21 cellular contexts compared by ENCODE assay signal in genomic region chr13:32456591-32456990, GRCh38. TPM values are rescaled to one million over a fixed set of nuclear protein-coding genes. Genes with fewer than 3 reads are reported as not detected.
DNase-seq lines count a peak whose midpoint lies in the region; ATAC-seq, FAIRE-seq and TF ChIP-seq lines count a peak whose summit lies in the region.
"Had no signal": no experiment of that assay in that cellular context is flagged by ENCODE, and none has a peak within 500 bp of the region (broad histone marks: within the 10 kb centered on the region; RNA-seq: fewer than 3 reads in every experiment).

No MANE protein-coding gene starts in this region.

- H3K27me3 ChIP-seq in HepG2 (ENCODE audit: control insufficient read depth in 1 of 2, insufficient read depth in 2 of 2, low read length in 2 of 2): no peaks in the 10 kb centered on the region
- H3K27me3 ChIP-seq in right lobe of liver: no peaks in the 10 kb centered on the region
- no peaks in the 10 kb centered on the region for H3K27me3 ChIP-seq in K562 (ENCODE audit: control insufficient read depth in 2 of 2, insufficient read depth in 2 of 2, low read length in 2 of 2)
- no peaks in the 10 kb centered on the region for H3K27me3 ChIP-seq in CD4-positive, alpha-beta T cell (ENCODE audit: control insufficient read depth, insufficient read depth, low read length)
- H3K27me3 ChIP-seq: BE2C, BLaER1 had no signal

- H3K27me3 Mint-ChIP-seq in CD4-positive, alpha-beta T cell: no peaks in the 10 kb centered on the region
- H3K27me3 Mint-ChIP-seq: CD4-positive, CD25-positive, alpha-beta regulatory T cell had no signal

- whole genome bisulfite sequencing in HepG2 (ENCODE audit: low lambda C conversion rate): 92% methylated on average over 2 of the region's 2 CpGs
- 93% methylated on average over 2 of the region's 2 CpGs for WGBS in right lobe of liver (ENCODE audit: insufficient coverage, low coverage, low lambda C conversion rate, missing lambda C conversion rate)
- 77% methylated on average over 2 of the region's 2 CpGs for WGBS in K562 (ENCODE audit: insufficient coverage, low coverage, missing lambda C conversion rate)

- POLR2A ChIA-PET in HepG2 (lab: Yijun Ruan, JAX): no interaction called here
- POLR2A ChIA-PET in K562 (lab: Yijun Ruan, JAX): no interaction called here
- POLR2A ChIA-PET in CD4-positive, alpha-beta T cell (lab: Charles Lee): no interaction called here

- no peak for ATAC-seq in HepG2
- ATAC-seq in right lobe of liver: no peak
- ATAC-seq in K562: no peak
- ATAC-seq in CD4-positive, alpha-beta T cell (ENCODE audit: poor library complexity): no peak
- ATAC-seq: CD8-positive, alpha-beta T cell had no signal

- H2AFZ ChIP-seq in HepG2 (ENCODE audit: low read length) (no peak overlapping the region), K562 (ENCODE audit: low read depth, low read length) (no peak overlapping the region)

- BruUV-seq in HepG2 (replicated peaks; lab: Mats Ljungman, UMichigan) (no TSS peak), K562 (replicated peaks; lab: Mats Ljungman, UMichigan) (no TSS peak)

- H3K9ac ChIP-seq in HepG2 (ENCODE audit: insufficient read depth, low read depth, low read length) (no peak overlapping the region), K562 (ENCODE audit: insufficient read depth in 1 of 2, low read depth in 2 of 2, low read length in 2 of 2) (no peak overlapping the region)
- H3K9ac ChIP-seq: BLaER1 had no signal

- peaks cover 77% of the 10 kb centered on the region for H3K36me3 Mint-ChIP-seq in CD4-positive, alpha-beta T cell (ENCODE audit: low read depth)

- no peak overlapping the region for H3K27ac ChIP-seq in HepG2 (ENCODE audit: extremely low read length, insufficient read depth, low read length)
- H3K27ac ChIP-seq in right lobe of liver: no peak overlapping the region
- no peak overlapping the region for H3K27ac ChIP-seq in K562 (ENCODE audit: extremely low read depth, low read depth, low read length)
- no peak overlapping the region for H3K27ac ChIP-seq in CD4-positive, alpha-beta T cell (ENCODE audit: low read depth, low read length)
- H3K27ac ChIP-seq: BLaER1 had no signal

- in situ Hi-C loops in HepG2 (cut with HindIII; ENCODE audit: extremely low pct_ligation_motif_present, low pct_unique_long_range_greater_than_20kb): no loop called here
- in situ Hi-C loops in K562 (cut with MboI): no loop called here

- no peak overlapping the region for H3K4me3 Mint-ChIP-seq in CD4-positive, alpha-beta T cell
- H3K4me3 Mint-ChIP-seq: CD14-positive monocyte; CD4-positive, CD25-positive, alpha-beta regulatory T cell; CD8-positive, alpha-beta T cell had no signal

- no peak overlapping the region for H3K27ac Mint-ChIP-seq in CD4-positive, alpha-beta T cell
- H3K27ac Mint-ChIP-seq: CD8-positive, alpha-beta T cell had no signal

- DNase-seq in HepG2 (ENCODE audit: low spot score) (no peak), right lobe of liver (no peak), K562 (ENCODE audit: extremely low read depth in 1 of 4, low spot score in 3 of 4) (no peak), NCI-H524 treated with DMSO at 0.1 percent for 48 hours (lab: John Stamatoyannopoulos, UW) (no peak)
- DNase-seq in CD4-positive, alpha-beta T cell: no peak
- DNase-seq: 8988T; ACHN; BE2C; C1 segment of cervical spinal cord; Caco-2; Calu3; CD4-positive, CD25-positive, alpha-beta regulatory T cell; CD8-positive, alpha-beta T cell; DMS79 treated with DMSO at 0.1 percent for 48 hours; GF-D8 had no signal

- H3K4me1 ChIP-seq in HepG2 (ENCODE audit: insufficient read depth, low read length) (peaks cover 42% of the 10 kb centered on the region), right lobe of liver (peaks cover 0 to 8% (median 0%) of the 10 kb centered on the region in 4 donors), K562 (replicated peaks in 1 of 2; ENCODE audit: control insufficient read depth in 2 of 2, insufficient read depth in 2 of 2, low read length in 2 of 2) (no peaks in the 10 kb centered on the region; a peak in 1 of 5 replicates)
- H3K4me1 ChIP-seq: BE2C, BLaER1, Caco-2 had no signal

- intact Hi-C loops in HepG2 (cut with micrococcal nuclease; ENCODE audit: unreplicated experiment) (no loop called here), right lobe of liver (cut with DNase I) (no loop called here), K562 (cut with micrococcal nuclease) (no loop called here)
- intact Hi-C loops in CD4-positive, alpha-beta T cell (cut with DNase I, micrococcal nuclease): no loop called here

- no peak overlapping the region for H3K4me2 ChIP-seq in HepG2 (ENCODE audit: low read depth, low read length)
- no peak overlapping the region for H3K4me2 ChIP-seq in K562 (ENCODE audit: insufficient read depth, low read length)
- H3K4me2 ChIP-seq: BLaER1 had no signal

- peaks cover 6% of the 10 kb centered on the region for H3K4me1 Mint-ChIP-seq in CD4-positive, alpha-beta T cell (ENCODE audit: low read depth)

- H3K9me1 ChIP-seq in K562 (ENCODE audit: control insufficient read depth, insufficient read depth, low read length): no peaks in the 10 kb centered on the region

- no peak for TF ChIP-seq CTCF in HepG2 (CRISPR knock-in tag; IDR thresholded peaks at IDR 0.05)
- TF ChIP-seq CTCF in right lobe of liver (IDR thresholded peaks at IDR 0.05): no peak
- no peak for TF ChIP-seq CTCF in K562 (IDR thresholded peaks at IDR 0.05 in 2 of 3, conservative IDR thresholded peaks at IDR 0.05 in 1 of 3; ENCODE audit: insufficient read depth in 2 of 3, low read depth in 1 of 3, low read length in 3 of 3)
- no peak for TF ChIP-seq CTCF in CD4-positive, alpha-beta T cell (IDR thresholded peaks at IDR 0.05)

- TF ChIP-seq POLR2A in HepG2 (IDR thresholded peaks at IDR 0.05; ENCODE audit: insufficient read depth in 1 of 2, low read depth in 2 of 2, low read length in 2 of 2) (no peak), right lobe of liver (IDR thresholded peaks at IDR 0.05) (no peak), K562 (conservative IDR thresholded peaks at IDR 0.05) (no peak)

- TF ChIP-seq RAD21 in HepG2 (CRISPR knock-in tag; IDR thresholded peaks at IDR 0.05) (no peak), K562 (CRISPR knock-in tag; conservative IDR thresholded peaks at IDR 0.05 in 1 of 2, IDR thresholded peaks at IDR 0.05 in 1 of 2) (no peak)

- H4K20me1 ChIP-seq in HepG2 (ENCODE audit: insufficient read depth, low read length): no peaks in the 10 kb centered on the region
- H4K20me1 ChIP-seq in K562 (replicated peaks; ENCODE audit: control insufficient read depth, insufficient read depth, low read length): no peaks in the 10 kb centered on the region
- H4K20me1 ChIP-seq: BLaER1 had no signal

- TF ChIP-seq EP300 in HepG2 (IDR thresholded peaks at IDR 0.05; ENCODE audit: low read depth in 2 of 2, low read length in 2 of 2) (no peak), HepG2 (CRISPR knock-in tag; IDR thresholded peaks at IDR 0.05; ENCODE audit: borderline replicate concordance) (no peak), K562 (IDR thresholded peaks at IDR 0.05; ENCODE audit: low read length) (no peak)

- H3K79me2 ChIP-seq in HepG2 (ENCODE audit: insufficient read depth, low read length) (no peaks in the 10 kb centered on the region), K562 (ENCODE audit: control insufficient read depth, insufficient read depth, low read length) (no peaks in the 10 kb centered on the region)

- CTCF ChIA-PET in HepG2 (lab: Yijun Ruan, JAX; ENCODE audit: low intra/inter-chr PET ratio, low total read pairs): no interaction called here
- CTCF ChIA-PET in K562 (lab: Yijun Ruan, JAX; ENCODE audit: low intra/inter-chr PET ratio): no interaction called here
- CTCF ChIA-PET in CD4-positive, alpha-beta T cell (lab: Charles Lee): no interaction called here

- FAIRE-seq in HepG2 (lab: Jason Lieb, UNC) (no peak), K562 (lab: Jason Lieb, UNC) (no peak)
- FAIRE-seq: A204.1, D721Med, G401.6, GM12891 had no signal

- no peaks in the 10 kb centered on the region for H3K36me3 ChIP-seq in HepG2 (replicated peaks in 1 of 2; ENCODE audit: control insufficient read depth in 1 of 2, insufficient read depth in 2 of 2, low read length in 2 of 2)
- no peaks in the 10 kb centered on the region for H3K36me3 ChIP-seq in right lobe of liver
- H3K36me3 ChIP-seq in K562 (ENCODE audit: control insufficient read depth, insufficient read depth, low read length): no peaks in the 10 kb centered on the region
- H3K36me3 ChIP-seq: BE2C had no signal

- H3K4me3 ChIP-seq in HepG2 (replicated peaks in 1 of 3; ENCODE audit: insufficient read depth in 1 of 3, low read depth in 2 of 3, low read length in 3 of 3) (no peak overlapping the region), right lobe of liver (no peak overlapping the region), K562 (no peak overlapping the region)
- H3K4me3 ChIP-seq: BLaER1 had no signal

- H3K9me3 ChIP-seq in HepG2 (ENCODE audit: low read length) (peaks cover 21% of the 10 kb centered on the region), right lobe of liver (peaks cover 0 to 9% (median 0%) of the 10 kb centered on the region in 4 donors), K562 (replicated peaks; ENCODE audit: control insufficient read depth, insufficient read depth, low read depth, low read length) (peaks cover 3% of the 10 kb centered on the region; the same call in 1 of the 2 replicates)
- peaks cover 25% of the 10 kb centered on the region for H3K9me3 ChIP-seq in CD4-positive, alpha-beta T cell (ENCODE audit: control insufficient read depth, low read length)
- H3K9me3 ChIP-seq: BE2C had no signal

- peaks cover 27% of the 10 kb centered on the region for H3K9me3 Mint-ChIP-seq in CD4-positive, alpha-beta T cell

RNA-seq across cellular contexts. Expression of gene N4BP2L1, which starts 28.7 kb away (rescaled TPM):
- 11.8 and 13.2 TPM in 2 replicates for total RNA-seq in HepG2 (2016; rRNA removed; fragmentation: Illumina TruSeq; extraction: Trizol)
- 3.8 and 4.6 TPM in 2 replicates for total RNA-seq in HepG2 (2016; cell fraction: cytosol; rRNA removed; fragmentation: Illumina TruSeq; extraction: Trizol; ENCODE audit: low read depth)
- 11.6 and 12.8 TPM in 2 replicates for total RNA-seq in HepG2 (2016; cell fraction: insoluble cytoplasmic fraction; rRNA removed; fragmentation: Illumina TruSeq; extraction: Trizol)
- total RNA-seq in HepG2 (2016; cell fraction: membrane; rRNA removed; fragmentation: Illumina TruSeq; extraction: Trizol): 8.3 and 8.8 TPM in 2 replicates
- 13.1 and 18.3 TPM in 2 replicates for total RNA-seq in HepG2 (2016; cell fraction: nucleus; rRNA removed; fragmentation: Illumina TruSeq; extraction: Trizol)
- polyA plus RNA-seq in HepG2 (2011; rRNA removed): 30.4 and 34.5 TPM in 2 replicates
- polyA plus RNA-seq in HepG2 (2011; cell fraction: cytosol; rRNA removed): 15.0 and 21.1 TPM in 2 replicates
- 27.0 and 36.1 TPM in 2 replicates for polyA plus RNA-seq in HepG2 (2011; cell fraction: nucleus; rRNA removed)
- polyA plus RNA-seq in HepG2 (2012): 30.9 and 33.4 TPM in 2 replicates
- 3.5 and 4.7 TPM in 2 replicates for polyA plus RNA-seq in HepG2 (2016; cell fraction: cytosol; fragmentation: Illumina TruSeq; extraction: Trizol; ENCODE audit: low read depth)
- polyA plus RNA-seq in HepG2 (2016; cell fraction: insoluble cytoplasmic fraction; fragmentation: Illumina TruSeq; extraction: Trizol; ENCODE audit: low read depth): 13.1 and 14.1 TPM in 2 replicates
- polyA plus RNA-seq in HepG2 (2016; cell fraction: membrane; fragmentation: Illumina TruSeq; extraction: Trizol; ENCODE audit: low read depth): 9.2 and 9.4 TPM in 2 replicates
- polyA plus RNA-seq in HepG2 (2016; cell fraction: nucleus; fragmentation: Illumina TruSeq; extraction: Trizol; ENCODE audit: insufficient read depth, low read depth): 29.5 and 35.4 TPM in 2 replicates
- polyA minus RNA-seq in HepG2 (2011; rRNA and poly(A)+ RNA removed; ENCODE audit: low replicate concordance): 8.4 TPM in 1 of 2 replicates, not detected in the other
- polyA minus RNA-seq in HepG2 (2011; cell fraction: cytosol; rRNA and poly(A)+ RNA removed): 11.7 and 12.8 TPM in 2 replicates
- 45.6 and 48.0 TPM in 2 replicates for polyA minus RNA-seq in HepG2 (2011; cell fraction: nucleus; rRNA and poly(A)+ RNA removed)
- 10 to 100 TPM; 17.4 to 56.9 (median 26.5) TPM for total RNA-seq in right lobe of liver
- 0.49 TPM in 1 of 2 replicates, not detected in the other for total RNA-seq in K562 (2011; cell fraction: chromatin; rRNA removed; ENCODE audit: low replicate concordance)
- 0.17 TPM in 1 of 2 replicates, not detected in the other for total RNA-seq in K562 (2011; cell fraction: nucleolus; rRNA removed)
- 0.51 and 0.53 TPM in 2 replicates for total RNA-seq in K562 (2011; cell fraction: nucleoplasm; rRNA removed)
- not detected in 2 replicates for total RNA-seq in K562 (2014; rRNA removed)
- 0.11 and 0.35 TPM in 2 replicates for total RNA-seq in K562 (2014; rRNA removed; fragmentation: Illumina TruSeq; extraction: Trizol)
- total RNA-seq in K562 (2015; rRNA removed; fragmentation: Illumina TruSeq; extraction: Trizol): 0.23 and 0.33 TPM in 2 replicates
- total RNA-seq in K562 (2021): 0.29 and 0.36 TPM in 2 replicates
- polyA plus RNA-seq in K562 (2011; rRNA removed): 0.11 TPM in 2 replicates
- 0.01 TPM in 1 of 2 replicates, not detected in the other for polyA plus RNA-seq in K562 (2011; cell fraction: cytosol; rRNA removed)
- polyA plus RNA-seq in K562 (2011; cell fraction: nucleus; rRNA removed): 0.20 and 0.41 TPM in 2 replicates
- polyA plus RNA-seq in K562 (2012): 0.14 and 0.39 TPM in 2 replicates
- 0.06 TPM in 2 replicates for polyA plus RNA-seq in K562 (2014; fragmentation: Illumina TruSeq; extraction: Trizol)
- polyA plus RNA-seq in K562 (2014; fragmentation: Nextera tagmentation; extraction: Ambion mirVana): under 1 TPM; 0.11 to 0.20 TPM
- polyA plus RNA-seq in K562 (2014; rRNA removed): 0.11 and 0.24 TPM in 2 replicates
- polyA minus RNA-seq in K562 (2011; rRNA and poly(A)+ RNA removed): 0.15 TPM in 1 of 2 replicates, not detected in the other
- not detected in 2 replicates for polyA minus RNA-seq in K562 (2011; cell fraction: cytosol; rRNA and poly(A)+ RNA removed)
- polyA minus RNA-seq in K562 (2011; cell fraction: nucleus; rRNA and poly(A)+ RNA removed): not detected in 2 replicates
- total RNA-seq in CD4-positive, alpha-beta T cell: 10 to 100 TPM; 47.5 to 50.5 TPM
